In the genomic region with DNA sequence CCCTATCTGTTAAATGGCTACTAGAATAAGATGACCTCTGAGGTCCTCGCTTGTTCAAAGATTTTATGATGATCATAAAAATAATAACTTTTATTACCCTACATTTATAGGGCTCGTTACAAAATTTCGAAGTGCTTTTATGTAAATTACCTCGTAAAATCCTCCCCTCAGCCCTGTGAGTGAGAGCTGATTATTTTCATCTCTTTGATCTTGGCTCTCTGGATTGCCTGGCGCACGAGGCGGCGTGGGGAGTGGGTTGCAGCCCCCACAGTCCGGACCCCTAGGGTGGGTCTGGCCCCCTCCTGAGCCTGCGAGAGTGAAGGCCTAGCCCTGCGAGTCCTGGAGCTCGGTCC, we compare ENCODE assay signal across 10 cellular contexts. TPM values are rescaled to one million over a fixed set of nuclear protein-coding genes. Genes with fewer than 3 reads are reported as not detected.
DNase-seq lines count a peak whose midpoint lies in the region; ATAC-seq and TF ChIP-seq lines count a peak whose summit lies in the region.
"Had no signal": no experiment of that assay in that cellular context is flagged by ENCODE, and none has a peak within 500 bp of the region (broad histone marks: within the 10 kb centered on the region; RNA-seq: fewer than 3 reads in every experiment).

No MANE protein-coding gene starts in this region.

- WGBS in HUES64: 16% methylated on average over 11 of the region's 12 CpGs

- H3K4me1 ChIP-seq in BLaER1 treated with 17β-estradiol and CSF1 and Interleukin-3, amounts not matched to agents 10 nM and 100 nM: peaks cover 14 to 48% (median 32%) of the 10 kb centered on the region in 10 experiments; a peak in 19 of 20 replicates
- H3K4me1 ChIP-seq in HUES64 (ENCODE audit: insufficient read depth, low read length): peaks cover 22% of the 10 kb centered on the region

- no peaks in the 10 kb centered on the region for H3K9me3 ChIP-seq in BLaER1 treated with 17β-estradiol and CSF1 and Interleukin-3, amounts not matched to agents 10 nM and 100 nM (replicated peaks in 1 of 11)
- H3K9me3 ChIP-seq in HUES64 (ENCODE audit: insufficient read depth, low read depth, low read length): no peaks in the 10 kb centered on the region

- no peaks in the 10 kb centered on the region for H3K36me3 ChIP-seq in BLaER1 treated with 17β-estradiol and CSF1 and Interleukin-3, amounts not matched to agents 10 nM and 100 nM
- H3K36me3 ChIP-seq in HUES64 (ENCODE audit: insufficient read depth, low read length): no peaks in the 10 kb centered on the region

- H3K27ac Mint-ChIP-seq in neural crest cell (ENCODE audit: unreplicated experiment): no peak overlapping the region

- H3K27ac ChIP-seq in BLaER1 treated with 17β-estradiol and CSF1 and Interleukin-3, amounts not matched to agents 10 nM and 100 nM: no peak overlapping the region
- H3K27ac ChIP-seq in HUES64 (ENCODE audit: low read depth, low read length): no peak overlapping the region
- H3K27ac ChIP-seq in dorsolateral prefrontal cortex: no peak overlapping the region

- H3K36me3 Mint-ChIP-seq in neural crest cell (ENCODE audit: low read depth): peaks cover under 1% of the 10 kb centered on the region

- peaks cover 57% of the 10 kb centered on the region for H3K4me1 Mint-ChIP-seq in neural crest cell

- H3K4me2 ChIP-seq in BLaER1 treated with 17β-estradiol and CSF1 and Interleukin-3, amounts not matched to agents 10 nM and 100 nM: peak overlapping the region; percentile 85 to 100 (median 99)

- H3K9me3 Mint-ChIP-seq in neural crest cell: no peaks in the 10 kb centered on the region

- peaks cover 0 to 42% (median 11%) of the 10 kb centered on the region in 11 experiments; a peak in 9 of 22 replicates for H4K20me1 ChIP-seq in BLaER1 treated with 17β-estradiol and CSF1 and Interleukin-3, amounts not matched to agents 10 nM and 100 nM

- TF ChIP-seq CTCF in dorsolateral prefrontal cortex (IDR thresholded peaks at IDR 0.05 in 54 of 56, conservative IDR thresholded peaks at IDR 0.05 in 2 of 56; ENCODE audit: low read depth in 1 of 56, partially characterized antibody in 56 of 56) (peak in 2 of 56 donors; percentile 5 to 33), neural crest cell (conservative IDR thresholded peaks at IDR 0.05) (no peak)

- H3K9ac ChIP-seq in BLaER1 treated with 17β-estradiol and CSF1 and Interleukin-3, amounts not matched to agents 10 nM and 100 nM: peak overlapping the region in 9 of 11 experiments; percentile 43 to 79 (median 67); a peak in 16 of 22 replicates
- H3K9ac ChIP-seq in HUES64 (ENCODE audit: low read depth, low read length): 0 out of 2 replicates have a peak overlapping the region, but pooled peaks have one; percentile 65

- peak overlapping the region; percentile 53 to 77 (median 74) for H3K4me3 ChIP-seq in BLaER1 treated with 17β-estradiol and CSF1 and Interleukin-3, amounts not matched to agents 10 nM and 100 nM
- H3K4me3 ChIP-seq in HUES64 (ENCODE audit: low read length): peak overlapping the region; percentile 72
- H3K4me3 ChIP-seq in dorsolateral prefrontal cortex: peak overlapping the region; percentile 48 to 80 (median 64)

- H3K4me3 Mint-ChIP-seq in neural crest cell: peak overlapping the region; percentile 92

- intact Hi-C loops in dorsolateral prefrontal cortex (cut with DNase I): loop anchor here (5.0 to 10.0 kb wide), 4 partner anchors 200 to 312 kb away; no protein-coding TSS in a partner anchor

- H3K27me3 ChIP-seq in BLaER1 treated with 17β-estradiol and CSF1 and Interleukin-3, amounts not matched to agents 10 nM and 100 nM: peaks cover 34 to 66% (median 50%) of the 10 kb centered on the region in 11 experiments; a peak in 20 of 22 replicates
- H3K27me3 ChIP-seq in HUES64 (ENCODE audit: insufficient read depth, low read length): peaks cover 62% of the 10 kb centered on the region
- H3K27me3 ChIP-seq in dorsolateral prefrontal cortex: peaks cover 0 to 24% (median 0%) of the 10 kb centered on the region in 45 donors

- ATAC-seq in GM21717 (IDR thresholded peaks at IDR 0.05; ENCODE audit: unreplicated experiment): no peak

- DNase-seq in dorsolateral prefrontal cortex: no peak
- no peak for DNase-seq in neural crest cell (ENCODE audit: low read depth, low spot score)
- no peak for DNase-seq in GDM1 (lab: John Stamatoyannopoulos, UW)
- DNase-seq in ureter (ENCODE audit: low spot score): no peak
- DNase-seq in stimulated activated CD4-positive, alpha-beta T cell treated with anti-CD3 and anti-CD28 coated beads, Interleukin-4, amount 100 ng/mL, for 24 hours: no peak
- DNase-seq: IMR-90 had no signal

- H3K27me3 Mint-ChIP-seq in neural crest cell (ENCODE audit: low read depth): peaks cover 5% of the 10 kb centered on the region

RNA-seq across cellular contexts. Expression of a gene that starts 1.6 kb away (rescaled TPM):
- polyA plus RNA-seq in HUES64 (2013, experiment 1 of 2): 8.2 TPM
- 14.3 TPM for polyA plus RNA-seq in HUES64 (2013, experiment 2 of 2)
- total RNA-seq in dorsolateral prefrontal cortex: 10 to 100 TPM in 16 of 120 experiments, 1 to 10 TPM in 104; 4.6 to 13.3 (median 8.1) TPM
- total RNA-seq in neural crest cell: 31.2 and 31.5 TPM in 2 replicates
- total RNA-seq in ureter: 3.4 TPM
- total RNA-seq: myocyte had no signal
